ENCODE assay signal across 8 cellular contexts in genomic region chr5:147949711-147950573, GRCh38. TPM values are rescaled to one million over a fixed set of nuclear protein-coding genes. Genes with fewer than 3 reads are reported as not detected.
DNase-seq lines count a peak whose midpoint lies in the region; ATAC-seq and TF ChIP-seq lines count a peak whose summit lies in the region.

No MANE protein-coding gene starts in this region.

- no peaks in the 10 kb centered on the region for H3K9me2 ChIP-seq in OCI-LY7 (ENCODE audit: insufficient read depth, low read length)

- H4K20me1 ChIP-seq in OCI-LY7 (ENCODE audit: insufficient read depth, low read length): no peaks in the 10 kb centered on the region

- TF ChIP-seq CTCF in BE2C (IDR thresholded peaks at IDR 0.05; ENCODE audit: low read depth, low read length): peak; percentile 69
- peak; percentile 89 for TF ChIP-seq CTCF in OCI-LY7 (conservative IDR thresholded peaks at IDR 0.05; ENCODE audit: low read length)

- H2BK12ac ChIP-seq in neuronal stem cell (ENCODE audit: low read length): no peak overlapping the region

- H3K79me1 ChIP-seq in neuronal stem cell (ENCODE audit: low read depth, low read length): no peaks in the 10 kb centered on the region

- no peaks in the 10 kb centered on the region for H3K27me3 ChIP-seq in BE2C
- H3K27me3 ChIP-seq in neuronal stem cell (ENCODE audit: control insufficient read depth in 3 of 3, insufficient read depth in 3 of 3, low read depth in 1 of 3, low read length in 3 of 3): no peaks in the 10 kb centered on the region

- ATAC-seq in GM18909 (IDR thresholded peaks at IDR 0.05; ENCODE audit: poor library complexity, unreplicated experiment) (peak; percentile 86), HG03460 (IDR thresholded peaks at IDR 0.05; ENCODE audit: unreplicated experiment) (peak; percentile 87)

- H3K9me3 ChIP-seq in BE2C (no peaks in the 10 kb centered on the region), OCI-LY7 (ENCODE audit: low read length) (no peaks in the 10 kb centered on the region), neuronal stem cell (replicated peaks in 1 of 2; ENCODE audit: control insufficient read depth in 2 of 2, insufficient read depth in 1 of 2, low read depth in 1 of 2, low read length in 2 of 2) (no peaks in the 10 kb centered on the region)

- CTCF ChIA-PET in OCI-LY7 (lab: Charles Lee; ENCODE audit: unreplicated experiment): no interaction called here

- no peak overlapping the region for H2BK5ac ChIP-seq in neuronal stem cell (ENCODE audit: low read length)

- H4K8ac ChIP-seq in neuronal stem cell (ENCODE audit: low read depth, low read length): no peak overlapping the region

- no peak overlapping the region for H3K14ac ChIP-seq in neuronal stem cell (ENCODE audit: low read length)

- no peak overlapping the region for H3K18ac ChIP-seq in neuronal stem cell (ENCODE audit: low read length)

- H4K91ac ChIP-seq in neuronal stem cell (ENCODE audit: low read depth, low read length, poor library complexity): no peak overlapping the region

- no peak overlapping the region for H2AFZ ChIP-seq in OCI-LY7 (ENCODE audit: low read length)
- no peak overlapping the region for H2AFZ ChIP-seq in neuronal stem cell (ENCODE audit: low read length)

- H3K27ac ChIP-seq in OCI-LY7 (ENCODE audit: low read depth, low read length, poor library complexity, severe bottlenecking) (no peak overlapping the region), neuronal stem cell (replicated peaks; ENCODE audit: low read length) (no peak overlapping the region)

- no peak overlapping the region for H3K4ac ChIP-seq in neuronal stem cell (ENCODE audit: low read length)

- BruUV-seq in OCI-LY7 (replicated peaks; lab: Mats Ljungman, UMichigan): no TSS peak

- H3K9ac ChIP-seq in neuronal stem cell (ENCODE audit: low read depth, low read length, poor library complexity): no peak overlapping the region

- H3K4me3 ChIP-seq in BE2C (ENCODE audit: low read depth, low read length) (no peak overlapping the region), OCI-LY7 (ENCODE audit: low read depth, low read length, poor library complexity, severe bottlenecking) (no peak overlapping the region), neuronal stem cell (ENCODE audit: low read length in 2 of 2) (no peak overlapping the region)

- DNase-seq in BE2C (no peak), OCI-LY7 (ENCODE audit: low spot score) (peak; percentile 51), epidermal melanocyte (ENCODE audit: insufficient read length, low spot score) (peak; percentile 64), neuronal stem cell (ENCODE audit: low spot score) (peak; percentile 18), NK-92 (lab: John Stamatoyannopoulos, UW; ENCODE audit: unreplicated experiment) (no peak)
- DNase-seq in stimulated activated CD4-positive, alpha-beta T cell treated with anti-CD3 and anti-CD28 coated beads, Interleukin-2, amount 100 ng/mL, for 24 hours: no peak

- no peak overlapping the region for H3K4me2 ChIP-seq in OCI-LY7 (ENCODE audit: low read length)
- H3K4me2 ChIP-seq in neuronal stem cell (ENCODE audit: insufficient read depth, low read length, poor library complexity, severe bottlenecking): no peak overlapping the region

- H2BK120ac ChIP-seq in neuronal stem cell (ENCODE audit: low read depth, low read length): no peak overlapping the region

- H3K23ac ChIP-seq in neuronal stem cell (ENCODE audit: low read depth, low read length, poor library complexity): no peak overlapping the region

- no peaks in the 10 kb centered on the region for H3K36me3 ChIP-seq in BE2C
- no peaks in the 10 kb centered on the region for H3K36me3 ChIP-seq in OCI-LY7 (ENCODE audit: insufficient read depth, low read length)
- no peaks in the 10 kb centered on the region for H3K36me3 ChIP-seq in neuronal stem cell (replicated peaks in 1 of 2; ENCODE audit: control insufficient read depth in 2 of 2, insufficient read depth in 2 of 2, low read length in 2 of 2)

- WGBS in neuronal stem cell (ENCODE audit: extremely low coverage in 2 of 2, insufficient read length in 2 of 2, insufficient replicate concordance in 1 of 2), 2 donors: no CpG with 5 or more reads among the region's 2 CpGs

- no peaks in the 10 kb centered on the region for H3K79me2 ChIP-seq in OCI-LY7 (ENCODE audit: insufficient read depth, low read depth, low read length)

- intact Hi-C loops in OCI-LY7 (cut with micrococcal nuclease; ENCODE audit: unreplicated experiment): loop anchor here (2.0 to 10.0 kb wide), 2 partner anchors 175 to 781 kb away; no protein-coding TSS in a partner anchor

- H3K4me1 ChIP-seq in BE2C: no peaks in the 10 kb centered on the region
- H3K4me1 ChIP-seq in OCI-LY7 (ENCODE audit: insufficient read depth, low read length, poor library complexity, severe bottlenecking): no peaks in the 10 kb centered on the region
- H3K4me1 ChIP-seq in neuronal stem cell (ENCODE audit: control insufficient read depth in 2 of 2, insufficient read depth in 1 of 2, low read depth in 1 of 2, low read length in 2 of 2): no peaks in the 10 kb centered on the region

- H2BK15ac ChIP-seq in neuronal stem cell (ENCODE audit: low read length): no peak overlapping the region

- POLR2A ChIA-PET in OCI-LY7 (lab: Charles Lee): no interaction called here

- H2AK5ac ChIP-seq in neuronal stem cell (ENCODE audit: low read depth, low read length): no peak overlapping the region

RNA-seq across cellular contexts. Expression of gene C5orf46, which starts 43.6 kb away (rescaled TPM):
- polyA plus RNA-seq in BE2C (2012; ENCODE audit: insufficient read depth, insufficient read length, low read depth): not detected
- total RNA-seq in OCI-LY7 (2014; rRNA removed; shearing (Covaris generic)): not detected in 2 replicates
- total RNA-seq in OCI-LY7 (2022): not detected in 2 replicates
- not detected for polyA plus RNA-seq in neuronal stem cell (2013, experiment 1 of 2)
- polyA plus RNA-seq in neuronal stem cell (2013, experiment 2 of 2): not detected

Comparison
In these comparisons a context has a peak if more than half of its experiments do, and no peak if none do; other contexts are left out.
1. DNase-seq: peak in OCI-LY7 (single experiment), epidermal melanocyte (single experiment) and neuronal stem cell (single experiment); none in BE2C (single experiment), NK-92 (single experiment) and stimulated activated CD4-positive, alpha-beta T cell treated with anti-CD3 and anti-CD28 coated beads, Interleukin-2, amount 100 ng/mL, for 24 hours (0 of 2).